Comparison of ENCODE assay signal across 21 cellular contexts in the genomic region with DNA sequence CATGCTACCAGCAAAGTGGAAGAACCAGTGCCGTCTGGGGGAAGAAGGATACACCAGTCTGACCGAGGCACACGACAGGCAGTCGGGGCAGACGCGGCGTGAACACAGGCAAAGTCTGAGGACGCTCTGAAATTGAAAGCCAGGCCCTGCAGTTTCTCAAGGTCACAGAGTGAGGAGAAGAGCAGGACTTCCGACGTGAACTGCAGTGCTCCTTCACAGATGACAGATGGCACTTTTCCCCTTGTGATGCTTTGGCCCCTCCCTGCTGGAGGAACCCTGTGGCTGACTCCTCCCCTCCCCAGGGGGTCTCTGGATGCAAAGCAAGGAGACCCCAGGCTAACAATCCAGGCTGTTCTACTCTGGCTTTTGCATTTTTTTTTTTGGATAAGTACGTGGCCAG. TPM values are rescaled to one million over a fixed set of nuclear protein-coding genes. Genes with fewer than 3 reads are reported as not detected.
DNase-seq lines count a peak whose midpoint lies in the region; ATAC-seq and TF ChIP-seq lines count a peak whose summit lies in the region.
"Had no signal": no experiment of that assay in that cellular context is flagged by ENCODE, and none has a peak within 500 bp of the region (broad histone marks: within the 10 kb centered on the region; RNA-seq: fewer than 3 reads in every experiment).

No MANE protein-coding gene starts in this region.

- no peak overlapping the region for H2AFZ ChIP-seq in hepatocyte

- TF ChIP-seq CTCF in A673 (conservative IDR thresholded peaks at IDR 0.05; ENCODE audit: low read depth, low read length) (no peak), chondrocyte (IDR thresholded peaks at IDR 0.05) (no peak), hepatocyte (IDR thresholded peaks at IDR 0.05; ENCODE audit: poor library complexity) (no peak)

- H3K9me3 Mint-ChIP-seq in chondrocyte (ENCODE audit: low read depth): no peaks in the 10 kb centered on the region
- H3K9me3 Mint-ChIP-seq in activated CD4-positive, alpha-beta T cell treated with anti-CD3 and anti-CD28 coated beads for 36 hours (ENCODE audit: low read depth): no peaks in the 10 kb centered on the region
- H3K9me3 Mint-ChIP-seq: dendritic cell treated with granulocyte-macrophage colony-stimulating factor and Interleukin-4, amounts not matched to agents 40 ng/mL and 50 ng/mL, for 4 days had no signal

- no peak overlapping the region for H3K27ac ChIP-seq in A673 (ENCODE audit: low read depth, low read length, poor library complexity, severe bottlenecking)
- H3K27ac ChIP-seq in hepatocyte: no peak overlapping the region
- H3K27ac ChIP-seq: adrenal gland, lower lobe of right lung, SK-N-MC, tibial nerve had no signal

- intact Hi-C loops in A673 (cut with micrococcal nuclease; ENCODE audit: unreplicated experiment): no loop called here
- intact Hi-C loops in activated CD4-positive, alpha-beta T cell treated with anti-CD3 and anti-CD28 coated beads for 36 hours (cut with DNase I, micrococcal nuclease): no loop called here

- H3K36me3 ChIP-seq in A673 (ENCODE audit: insufficient read depth, low read length, poor library complexity, severe bottlenecking): no peaks in the 10 kb centered on the region
- no peaks in the 10 kb centered on the region for H3K36me3 ChIP-seq in hepatocyte (replicated peaks; ENCODE audit: insufficient read depth, low read depth)
- H3K36me3 ChIP-seq: adrenal gland, lower lobe of right lung, tibial nerve had no signal

- H3K9me2 ChIP-seq in hepatocyte (replicated peaks; ENCODE audit: insufficient read depth): no peaks in the 10 kb centered on the region

- no peak overlapping the region for H3K4me3 ChIP-seq in A673 (ENCODE audit: low read depth, low read length, poor library complexity, severe bottlenecking)
- no peak overlapping the region for H3K4me3 ChIP-seq in hepatocyte
- H3K4me3 ChIP-seq: adrenal gland, lower lobe of right lung, SK-N-MC, tibial nerve had no signal

- POLR2A ChIA-PET in A673 (lab: Charles Lee; ENCODE audit: low non-redundant PET): no interaction called here
- POLR2A ChIA-PET in activated CD4-positive, alpha-beta T cell treated with anti-CD3 and anti-CD28 coated beads for 36 hours (lab: Charles Lee): no interaction called here

- H3K4me1 ChIP-seq in A673 (ENCODE audit: insufficient read depth, low read length, poor library complexity, severe bottlenecking) (peaks cover 13% of the 10 kb centered on the region), hepatocyte (ENCODE audit: insufficient read depth) (no peaks in the 10 kb centered on the region)
- H3K4me1 ChIP-seq: adrenal gland had no signal

- H3K9me3 ChIP-seq in A673 (ENCODE audit: low read depth, low read length, poor library complexity, severe bottlenecking) (no peaks in the 10 kb centered on the region), hepatocyte (ENCODE audit: low read depth) (no peaks in the 10 kb centered on the region)
- H3K9me3 ChIP-seq: adrenal gland, lower lobe of right lung, tibial nerve had no signal

- no peaks in the 10 kb centered on the region for H4K20me1 ChIP-seq in hepatocyte (ENCODE audit: insufficient read depth, poor library complexity, severe bottlenecking)

- DNase-seq in DMS53 (lab: John Stamatoyannopoulos, UW) (peak; percentile 27), DMS53 treated with DMSO at 0.1 percent for 48 hours (lab: John Stamatoyannopoulos, UW; ENCODE audit: unreplicated experiment) (no peak), A673 (ENCODE audit: low spot score) (peak; percentile 27), NCI-H2171 (lab: John Stamatoyannopoulos, UW) (peak; percentile 69), chondrocyte (ENCODE audit: low spot score) (peak; percentile 38), hepatocyte (ENCODE audit: low spot score) (no peak)
- DNase-seq in activated CD4-positive, alpha-beta T cell treated with anti-CD3 and anti-CD28 coated beads for 36 hours: no peak
- DNase-seq: 8988T; H7; lower lobe of right lung; NCI-H1694 treated with DMSO at 0.1 percent for 48 hours; stimulated activated CD4-positive, alpha-beta T cell treated with anti-CD3 and anti-CD28 coated beads, Interleukin-1b, Interleukin-23, amount 100 ng/mL, for 48 hours; stimulated activated naive CD4-positive, alpha-beta T cell treated with Interleukin-2 at 50 U/mL for 16 hours; T-helper 9 cell had no signal

- 42% methylated on average over 11 of the region's 11 CpGs for WGBS in hepatocyte (ENCODE audit: low lambda C conversion rate, missing lambda C conversion rate)

- H3K4me3 Mint-ChIP-seq in chondrocyte (ENCODE audit: unreplicated experiment): no peak overlapping the region
- no peak overlapping the region for H3K4me3 Mint-ChIP-seq in activated CD4-positive, alpha-beta T cell treated with anti-CD3 and anti-CD28 coated beads for 36 hours
- H3K4me3 Mint-ChIP-seq: B cell; dendritic cell treated with granulocyte-macrophage colony-stimulating factor and Interleukin-4, amounts not matched to agents 40 ng/mL and 50 ng/mL, for 4 days had no signal

- BruUV-seq in A673 (replicated peaks; lab: Mats Ljungman, UMichigan): no TSS peak

- CTCF ChIA-PET in A673 (lab: Charles Lee): no interaction called here
- CTCF ChIA-PET in activated CD4-positive, alpha-beta T cell treated with anti-CD3 and anti-CD28 coated beads for 36 hours (lab: Charles Lee): interaction anchor here (0.8 to 4.7 kb wide), 6 partner anchors 11 to 91 kb away, joined by 3 to 56 read pairs (median 12); no protein-coding TSS in a partner anchor

- no peaks in the 10 kb centered on the region for H3K79me2 ChIP-seq in hepatocyte

- peaks cover 2% of the 10 kb centered on the region for H3K27me3 Mint-ChIP-seq in chondrocyte (ENCODE audit: low read depth)
- peaks cover 21% of the 10 kb centered on the region for H3K27me3 Mint-ChIP-seq in activated CD4-positive, alpha-beta T cell treated with anti-CD3 and anti-CD28 coated beads for 36 hours

- H3K27ac Mint-ChIP-seq in chondrocyte (ENCODE audit: unreplicated experiment): no peak overlapping the region
- no peak overlapping the region for H3K27ac Mint-ChIP-seq in activated CD4-positive, alpha-beta T cell treated with anti-CD3 and anti-CD28 coated beads for 36 hours
- H3K27ac Mint-ChIP-seq: B cell; dendritic cell treated with granulocyte-macrophage colony-stimulating factor and Interleukin-4, amounts not matched to agents 40 ng/mL and 50 ng/mL, for 4 days had no signal

- no peaks in the 10 kb centered on the region for H3K36me3 Mint-ChIP-seq in chondrocyte (ENCODE audit: low read depth)
- no peaks in the 10 kb centered on the region for H3K36me3 Mint-ChIP-seq in activated CD4-positive, alpha-beta T cell treated with anti-CD3 and anti-CD28 coated beads for 36 hours (ENCODE audit: low read depth)

- no peak overlapping the region for H3K4me2 ChIP-seq in hepatocyte

- ATAC-seq in activated CD4-positive, alpha-beta T cell treated with anti-CD3 and anti-CD28 coated beads for 36 hours: no peak
- ATAC-seq in GM18517 (IDR thresholded peaks at IDR 0.05; ENCODE audit: unreplicated experiment): no peak
- ATAC-seq: activated CD4-positive, CD25-positive, alpha-beta regulatory T cell treated with anti-CD3 and anti-CD28 coated beads, Interleukin-2, amount 50 U/mL, for 24 hours; lower lobe of right lung had no signal

- H3K27me3 ChIP-seq in A673 (replicated peaks; ENCODE audit: insufficient read depth, low read depth, low read length, poor library complexity) (no peaks in the 10 kb centered on the region), hepatocyte (peaks cover 6% of the 10 kb centered on the region)
- H3K27me3 ChIP-seq: adrenal gland, tibial nerve had no signal

- H3K4me1 Mint-ChIP-seq in chondrocyte (ENCODE audit: low read depth): peaks cover 43% of the 10 kb centered on the region
- peaks cover 7% of the 10 kb centered on the region for H3K4me1 Mint-ChIP-seq in activated CD4-positive, alpha-beta T cell treated with anti-CD3 and anti-CD28 coated beads for 36 hours

RNA-seq across cellular contexts. Expression of a gene that starts 19.6 kb away (rescaled TPM):
- total RNA-seq in A673 (2021) (9.0 and 14.5 TPM in 2 replicates), chondrocyte (94.2 to 185 TPM (median 105 TPM) in 3 replicates), hepatocyte (23.6 and 25.6 TPM in 2 replicates)
- total RNA-seq in activated CD4-positive, alpha-beta T cell treated with anti-CD3 and anti-CD28 coated beads for 36 hours: 10 to 100 TPM; 15.3 to 17.5 TPM
- polyA plus RNA-seq in hepatocyte: 20.3 and 24.7 TPM in 2 replicates

Comparison
In these comparisons a context has a peak if more than half of its experiments do, and no peak if none do; other contexts are left out.
1. DNase-seq: peak in DMS53 (single experiment), A673 (single experiment), NCI-H2171 (single experiment) and chondrocyte (single experiment); none in DMS53 treated with DMSO at 0.1 percent for 48 hours (single experiment), activated CD4-positive, alpha-beta T cell treated with anti-CD3 and anti-CD28 coated beads for 36 hours (single experiment) and hepatocyte (single experiment).